ENCODE assay signal across 24 cellular contexts in genomic region chr5:61669531-61669930, GRCh38.
"Had no signal": no experiment of that assay in that cellular context is flagged by ENCODE, and none has a peak within 500 bp of the region (broad histone marks: within the 10 kb centered on the region; RNA-seq: fewer than 3 reads in every experiment).

No MANE protein-coding gene starts in this region.

- H3K27ac ChIP-seq: coronary artery, left lung, neural progenitor cell, parathyroid adenoma, prostate gland, skin epidermis, thyroid gland, uterus had no signal

- H3K4me3 ChIP-seq: coronary artery, left lung, lung, neural progenitor cell, prostate gland, skin epidermis, thyroid gland, uterus had no signal

- H3K27me3 ChIP-seq: left lung, neural progenitor cell, thyroid gland, uterus had no signal

- H3K4me2 ChIP-seq: neural progenitor cell had no signal

- H3K36me3 ChIP-seq: left lung, neural progenitor cell, prostate gland, thyroid gland, uterus had no signal

- H3K4me1 ChIP-seq: parathyroid adenoma, prostate gland, uterus had no signal

- H3K9me3 ChIP-seq: left lung, prostate gland, thyroid gland, uterus had no signal

- H3K79me2 ChIP-seq: parathyroid adenoma had no signal

- H2AFZ ChIP-seq: neural progenitor cell, parathyroid adenoma had no signal

- ATAC-seq: left lung; natural killer cell treated with Interleukin-12 subunit alpha and Interleukin-12 subunit beta and Interleukin-15 and Interleukin-18, amount 100 ng/mL, for 72 hours; sciatic nerve had no signal

- DNase-seq: effector CD4-positive, alpha-beta T cell; endodermal cell; erythroblast; foreskin melanocyte; head of caudate nucleus; hypothalamus; kidney glomerular epithelial cell; left lung; mesenchymal stem cell; midbrain; nucleus accumbens; stimulated activated CD4-positive, alpha-beta T cell treated with anti-CD3 and anti-CD28 coated beads, Interleukin-2, amount 100 ng/mL, for 24 hours; stimulated activated CD4-positive, alpha-beta T cell treated with anti-CD3 and anti-CD28 coated beads, Interleukin-4, amount 100 ng/mL, for 4 hours; stimulated activated naive CD4-positive, alpha-beta T cell; thyroid gland; uterus had no signal
